17 cellular contexts compared by ENCODE assay signal in genomic region chr15:86199467-86200145, GRCh38.
A peak's percentile ranks its signal among the peaks of the same experiment; 100 is the strongest.
DNase-seq lines count a peak whose midpoint lies in the region; ATAC-seq, FAIRE-seq and TF ChIP-seq lines count a peak whose summit lies in the region.
"Had no signal": no experiment of that assay in that cellular context is flagged by ENCODE, and none has a peak within 500 bp of the region (broad histone marks: within the 10 kb centered on the region; RNA-seq: fewer than 3 reads in every experiment).

No MANE protein-coding gene starts in this region.

- no TSS peak for BruUV-seq in HepG2 (replicated peaks; lab: Mats Ljungman, UMichigan)

- H3K27ac ChIP-seq in HepG2 (ENCODE audit: extremely low read length, insufficient read depth, low read length) (no peak overlapping the region), right lobe of liver (no peak overlapping the region), psoas muscle (peak overlapping the region; percentile 58)
- H3K27ac ChIP-seq: 22Rv1, BLaER1 had no signal

- TF ChIP-seq POLR2A in HepG2 (IDR thresholded peaks at IDR 0.05; ENCODE audit: insufficient read depth in 1 of 2, low read depth in 2 of 2, low read length in 2 of 2) (no peak), right lobe of liver (IDR thresholded peaks at IDR 0.05) (no peak)

- DNase-seq in HepG2 (ENCODE audit: low spot score) (no peak), right lobe of liver (no peak), fibroblast of the aortic adventitia (ENCODE audit: low read depth) (peak; percentile 2), psoas muscle (no peak), iPS-NIHi11 (ENCODE audit: low spot score) (no peak), hippocampal formation (lab: John Stamatoyannopoulos, UW) (no peak), NCI-H1417 (lab: John Stamatoyannopoulos, UW) (no peak), RPMI8226 (no peak)
- DNase-seq: AML-193; Caco-2; CD8-positive, alpha-beta memory T cell; DMS 273 treated with DMSO at 0.1 percent for 48 hours had no signal

- H3K9ac ChIP-seq in HepG2 (ENCODE audit: insufficient read depth, low read depth, low read length) = no peak overlapping the region
- H3K9ac ChIP-seq: BLaER1 had no signal

- no peaks in the 10 kb centered on the region for H3K79me2 ChIP-seq in HepG2 (ENCODE audit: insufficient read depth, low read length)

- peak overlapping the region; percentile 11 for H2AFZ ChIP-seq in HepG2 (ENCODE audit: low read length)

- H3K4me3 ChIP-seq in HepG2 (replicated peaks in 1 of 3; ENCODE audit: insufficient read depth in 1 of 3, low read depth in 2 of 3, low read length in 3 of 3) (no peak overlapping the region), right lobe of liver (no peak overlapping the region), fibroblast of the aortic adventitia (ENCODE audit: low read depth, low read length) (no peak overlapping the region), psoas muscle (no peak overlapping the region)
- H3K4me3 ChIP-seq: BLaER1, HAP-1 had no signal

- CTCF ChIA-PET in HepG2 (lab: Yijun Ruan, JAX; ENCODE audit: low intra/inter-chr PET ratio, low total read pairs) = no interaction called here

- no peaks in the 10 kb centered on the region for H3K4me1 ChIP-seq in HepG2 (ENCODE audit: insufficient read depth, low read length)
- no peaks in the 10 kb centered on the region for H3K4me1 ChIP-seq in right lobe of liver
- H3K4me1 ChIP-seq in psoas muscle = peaks cover 7% of the 10 kb centered on the region
- H3K4me1 ChIP-seq: BLaER1, Caco-2 had no signal

- ATAC-seq in HepG2 = no peak
- no peak for ATAC-seq in right lobe of liver
- peak; percentile 68 to 94 (median 87) for ATAC-seq in psoas muscle

- TF ChIP-seq RAD21 in HepG2 (CRISPR knock-in tag; IDR thresholded peaks at IDR 0.05) = no peak

- no peak for FAIRE-seq in HepG2 (lab: Jason Lieb, UNC)
- FAIRE-seq: GM18507, H1 had no signal

- POLR2A ChIA-PET in HepG2 (lab: Yijun Ruan, JAX) = no interaction called here

- H3K4me2 ChIP-seq in HepG2 (ENCODE audit: low read depth, low read length) = no peak overlapping the region
- H3K4me2 ChIP-seq: BLaER1 had no signal

- in situ Hi-C loops in HepG2 (cut with HindIII; ENCODE audit: extremely low pct_ligation_motif_present, low pct_unique_long_range_greater_than_20kb) = no loop called here

- 18% methylated on average over 7 of the region's 7 CpGs for WGBS in HepG2 (ENCODE audit: low lambda C conversion rate)
- WGBS in right lobe of liver (ENCODE audit: insufficient coverage, low coverage, low lambda C conversion rate, missing lambda C conversion rate) = 28% methylated on average over 7 of the region's 7 CpGs
- 41 to 57% (median 52%) methylated on average over 7 of the region's 7 CpGs for whole genome bisulfite sequencing in psoas muscle, 3 donors

- no peaks in the 10 kb centered on the region for H4K20me1 ChIP-seq in HepG2 (ENCODE audit: insufficient read depth, low read length)
- H4K20me1 ChIP-seq: BLaER1 had no signal

- TF ChIP-seq EP300 in HepG2 (IDR thresholded peaks at IDR 0.05; ENCODE audit: low read depth in 2 of 2, low read length in 2 of 2) = no peak
- no peak for TF ChIP-seq EP300 in HepG2 (CRISPR knock-in tag; IDR thresholded peaks at IDR 0.05; ENCODE audit: borderline replicate concordance)

- intact Hi-C loops in HepG2 (cut with micrococcal nuclease; ENCODE audit: unreplicated experiment) = no loop called here
- intact Hi-C loops in right lobe of liver (cut with DNase I) = no loop called here
- intact Hi-C loops in psoas muscle (cut with DNase I) = no loop called here

- H3K9me3 ChIP-seq in HepG2 (ENCODE audit: low read length) = no peaks in the 10 kb centered on the region
- no peaks in the 10 kb centered on the region for H3K9me3 ChIP-seq in right lobe of liver
- H3K9me3 ChIP-seq in psoas muscle = no peaks in the 10 kb centered on the region
- H3K9me3 ChIP-seq: BLaER1, Caco-2, HAP-1 had no signal

- no peaks in the 10 kb centered on the region for H3K27me3 ChIP-seq in HepG2 (ENCODE audit: control insufficient read depth in 1 of 2, insufficient read depth in 2 of 2, low read length in 2 of 2)
- H3K27me3 ChIP-seq in right lobe of liver = no peaks in the 10 kb centered on the region
- H3K27me3 ChIP-seq in psoas muscle (ENCODE audit: insufficient read depth in 3 of 3, low read length in 2 of 3) = no peaks in the 10 kb centered on the region
- H3K27me3 ChIP-seq: BLaER1 had no signal

- no peak for TF ChIP-seq CTCF in HepG2 (CRISPR knock-in tag; IDR thresholded peaks at IDR 0.05)
- no peak for TF ChIP-seq CTCF in right lobe of liver (IDR thresholded peaks at IDR 0.05)
- no peak for TF ChIP-seq CTCF in fibroblast of the aortic adventitia (IDR thresholded peaks at IDR 0.05; ENCODE audit: insufficient read depth, low read length)
- no peak for TF ChIP-seq CTCF in psoas muscle (IDR thresholded peaks at IDR 0.05)

- no peaks in the 10 kb centered on the region for H3K36me3 ChIP-seq in HepG2 (replicated peaks in 1 of 2; ENCODE audit: control insufficient read depth in 1 of 2, insufficient read depth in 2 of 2, low read length in 2 of 2)
- no peaks in the 10 kb centered on the region for H3K36me3 ChIP-seq in right lobe of liver
- no peaks in the 10 kb centered on the region for H3K36me3 ChIP-seq in psoas muscle (ENCODE audit: insufficient read depth in 1 of 2, low read depth in 1 of 2)
- H3K36me3 ChIP-seq: BLaER1, HAP-1 had no signal

TF ChIP-seq in HepG2, 621 proteins besides CTCF, POLR2A, EP300 and RAD21 (continues in another document):
- TF ChIP-seq, protein P1, sequence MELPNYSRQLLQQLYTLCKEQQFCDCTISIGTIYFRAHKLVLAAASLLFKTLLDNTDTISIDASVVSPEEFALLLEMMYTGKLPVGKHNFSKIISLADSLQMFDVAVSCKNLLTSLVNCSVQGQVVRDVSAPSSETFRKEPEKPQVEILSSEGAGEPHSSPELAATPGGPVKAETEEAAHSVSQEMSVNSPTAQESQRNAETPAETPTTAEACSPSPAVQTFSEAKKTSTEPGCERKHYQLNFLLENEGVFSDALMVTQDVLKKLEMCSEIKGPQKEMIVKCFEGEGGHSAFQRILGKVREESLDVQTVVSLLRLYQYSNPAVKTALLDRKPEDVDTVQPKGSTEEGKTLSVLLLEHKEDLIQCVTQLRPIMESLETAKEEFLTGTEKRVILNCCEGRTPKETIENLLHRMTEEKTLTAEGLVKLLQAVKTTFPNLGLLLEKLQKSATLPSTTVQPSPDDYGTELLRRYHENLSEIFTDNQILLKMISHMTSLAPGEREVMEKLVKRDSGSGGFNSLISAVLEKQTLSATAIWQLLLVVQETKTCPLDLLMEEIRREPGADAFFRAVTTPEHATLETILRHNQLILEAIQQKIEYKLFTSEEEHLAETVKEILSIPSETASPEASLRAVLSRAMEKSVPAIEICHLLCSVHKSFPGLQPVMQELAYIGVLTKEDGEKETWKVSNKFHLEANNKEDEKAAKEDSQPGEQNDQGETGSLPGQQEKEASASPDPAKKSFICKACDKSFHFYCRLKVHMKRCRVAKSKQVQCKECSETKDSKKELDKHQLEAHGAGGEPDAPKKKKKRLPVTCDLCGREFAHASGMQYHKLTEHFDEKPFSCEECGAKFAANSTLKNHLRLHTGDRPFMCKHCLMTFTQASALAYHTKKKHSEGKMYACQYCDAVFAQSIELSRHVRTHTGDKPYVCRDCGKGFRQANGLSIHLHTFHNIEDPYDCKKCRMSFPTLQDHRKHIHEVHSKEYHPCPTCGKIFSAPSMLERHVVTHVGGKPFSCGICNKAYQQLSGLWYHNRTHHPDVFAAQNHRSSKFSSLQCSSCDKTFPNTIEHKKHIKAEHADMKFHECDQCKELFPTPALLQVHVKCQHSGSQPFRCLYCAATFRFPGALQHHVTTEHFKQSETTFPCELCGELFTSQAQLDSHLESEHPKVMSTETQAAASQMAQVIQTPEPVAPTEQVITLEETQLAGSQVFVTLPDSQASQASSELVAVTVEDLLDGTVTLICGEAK (IDR thresholded peaks at IDR 0.05) = no peak
- TF ChIP-seq, protein P1 (CRISPR knock-in tag; IDR thresholded peaks at IDR 0.05) = no peak
- no peak for TF ChIP-seq SOX13 (IDR thresholded peaks at IDR 0.05)
- no peak for TF ChIP-seq SOX13 (CRISPR knock-in tag; conservative IDR thresholded peaks at IDR 0.05 in 1 of 2, IDR thresholded peaks at IDR 0.05 in 1 of 2)
- TF ChIP-seq MBNL3 (CRISPR knock-in tag; conservative IDR thresholded peaks at IDR 0.05) = no peak
- no peak for TF ChIP-seq KDM1A (CRISPR knock-in tag; IDR thresholded peaks at IDR 0.05)
- TF ChIP-seq, protein P2, sequence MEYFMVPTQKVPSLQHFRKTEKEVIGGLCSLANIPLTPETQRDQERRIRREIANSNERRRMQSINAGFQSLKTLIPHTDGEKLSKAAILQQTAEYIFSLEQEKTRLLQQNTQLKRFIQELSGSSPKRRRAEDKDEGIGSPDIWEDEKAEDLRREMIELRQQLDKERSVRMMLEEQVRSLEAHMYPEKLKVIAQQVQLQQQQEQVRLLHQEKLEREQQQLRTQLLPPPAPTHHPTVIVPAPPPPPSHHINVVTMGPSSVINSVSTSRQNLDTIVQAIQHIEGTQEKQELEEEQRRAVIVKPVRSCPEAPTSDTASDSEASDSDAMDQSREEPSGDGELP (IDR thresholded peaks at IDR 0.05; ENCODE audit: borderline replicate concordance, low read depth) = no peak
- TF ChIP-seq ZNF850 (CRISPR knock-in tag; conservative IDR thresholded peaks at IDR 0.05) = no peak

Comparison
In these comparisons a context has a peak if more than half of its experiments do, and no peak if none do; other contexts are left out.
1. ATAC-seq: peak in psoas muscle (4 of 4); none in HepG2 (single experiment) and right lobe of liver (0 of 4).